1 cellular context compared by ENCODE assay signal in genomic region chr2:8684885-8685696, GRCh38.
TF ChIP-seq lines count a peak whose summit lies in the region.

No MANE protein-coding gene starts in this region.

TF ChIP-seq in WTC11, 78 proteins besides CTCF, POLR2A, EP300 and RAD21 (continued from another document):
- TF ChIP-seq ARID4B (CRISPR knock-in tag; IDR thresholded peaks at IDR 0.05; ENCODE audit: borderline replicate concordance) (no peak), ERG (CRISPR knock-in tag; IDR thresholded peaks at IDR 0.05) (peak; percentile 59), FOXP1 (CRISPR knock-in tag; IDR thresholded peaks at IDR 0.05; ENCODE audit: borderline replicate concordance) (peak; percentile 69; the same call in 1 of the 2 replicates), FOXK1 (CRISPR knock-in tag; IDR thresholded peaks at IDR 0.05) (peak; percentile 64; the same call in 1 of the 2 replicates), ZBTB43 (CRISPR knock-in tag; IDR thresholded peaks at IDR 0.05) (0 out of 2 replicates have a peak, but pooled peaks have one; percentile 55), MAX (CRISPR knock-in tag; IDR thresholded peaks at IDR 0.05) (peak; percentile 96), PRRX2 (CRISPR knock-in tag; IDR thresholded peaks at IDR 0.05) (0 out of 2 replicates have a peak, but pooled peaks have one; percentile 27), GABPB1 (CRISPR knock-in tag; IDR thresholded peaks at IDR 0.05) (peak; percentile 15; the same call in 1 of the 2 replicates), NFATC4 (CRISPR knock-in tag; IDR thresholded peaks at IDR 0.05) (no peak), USF1 (CRISPR knock-in tag; IDR thresholded peaks at IDR 0.05) (peak; percentile 78), CREB1 (CRISPR knock-in tag; IDR thresholded peaks at IDR 0.05) (peak; percentile 54; the same call in 1 of the 2 replicates), ETV6 (CRISPR knock-in tag; IDR thresholded peaks at IDR 0.05) (0 out of 2 replicates have a peak, but pooled peaks have one; percentile 11), HMGA2 (CRISPR knock-in tag; IDR thresholded peaks at IDR 0.05) (no peak), E2F1 (CRISPR knock-in tag; IDR thresholded peaks at IDR 0.05) (peak; percentile 86), RORB (CRISPR knock-in tag; IDR thresholded peaks at IDR 0.05) (no peak), ZNF138 (CRISPR knock-in tag; conservative IDR thresholded peaks at IDR 0.05) (peak; percentile 49; the same call in 1 of the 2 replicates)
- TF ChIP-seq, protein P1, sequence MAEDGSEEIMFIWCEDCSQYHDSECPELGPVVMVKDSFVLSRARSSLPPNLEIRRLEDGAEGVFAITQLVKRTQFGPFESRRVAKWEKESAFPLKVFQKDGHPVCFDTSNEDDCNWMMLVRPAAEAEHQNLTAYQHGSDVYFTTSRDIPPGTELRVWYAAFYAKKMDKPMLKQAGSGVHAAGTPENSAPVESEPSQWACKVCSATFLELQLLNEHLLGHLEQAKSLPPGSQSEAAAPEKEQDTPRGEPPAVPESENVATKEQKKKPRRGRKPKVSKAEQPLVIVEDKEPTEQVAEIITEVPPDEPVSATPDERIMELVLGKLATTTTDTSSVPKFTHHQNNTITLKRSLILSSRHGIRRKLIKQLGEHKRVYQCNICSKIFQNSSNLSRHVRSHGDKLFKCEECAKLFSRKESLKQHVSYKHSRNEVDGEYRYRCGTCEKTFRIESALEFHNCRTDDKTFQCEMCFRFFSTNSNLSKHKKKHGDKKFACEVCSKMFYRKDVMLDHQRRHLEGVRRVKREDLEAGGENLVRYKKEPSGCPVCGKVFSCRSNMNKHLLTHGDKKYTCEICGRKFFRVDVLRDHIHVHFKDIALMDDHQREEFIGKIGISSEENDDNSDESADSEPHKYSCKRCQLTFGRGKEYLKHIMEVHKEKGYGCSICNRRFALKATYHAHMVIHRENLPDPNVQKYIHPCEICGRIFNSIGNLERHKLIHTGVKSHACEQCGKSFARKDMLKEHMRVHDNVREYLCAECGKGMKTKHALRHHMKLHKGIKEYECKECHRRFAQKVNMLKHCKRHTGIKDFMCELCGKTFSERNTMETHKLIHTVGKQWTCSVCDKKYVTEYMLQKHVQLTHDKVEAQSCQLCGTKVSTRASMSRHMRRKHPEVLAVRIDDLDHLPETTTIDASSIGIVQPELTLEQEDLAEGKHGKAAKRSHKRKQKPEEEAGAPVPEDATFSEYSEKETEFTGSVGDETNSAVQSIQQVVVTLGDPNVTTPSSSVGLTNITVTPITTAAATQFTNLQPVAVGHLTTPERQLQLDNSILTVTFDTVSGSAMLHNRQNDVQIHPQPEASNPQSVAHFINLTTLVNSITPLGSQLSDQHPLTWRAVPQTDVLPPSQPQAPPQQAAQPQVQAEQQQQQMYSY (CRISPR knock-in tag; IDR thresholded peaks at IDR 0.05), result peak; percentile 11; the same call in 1 of the 2 replicates
